ENCODE assay signal across 2 cellular contexts in the genomic region with DNA sequence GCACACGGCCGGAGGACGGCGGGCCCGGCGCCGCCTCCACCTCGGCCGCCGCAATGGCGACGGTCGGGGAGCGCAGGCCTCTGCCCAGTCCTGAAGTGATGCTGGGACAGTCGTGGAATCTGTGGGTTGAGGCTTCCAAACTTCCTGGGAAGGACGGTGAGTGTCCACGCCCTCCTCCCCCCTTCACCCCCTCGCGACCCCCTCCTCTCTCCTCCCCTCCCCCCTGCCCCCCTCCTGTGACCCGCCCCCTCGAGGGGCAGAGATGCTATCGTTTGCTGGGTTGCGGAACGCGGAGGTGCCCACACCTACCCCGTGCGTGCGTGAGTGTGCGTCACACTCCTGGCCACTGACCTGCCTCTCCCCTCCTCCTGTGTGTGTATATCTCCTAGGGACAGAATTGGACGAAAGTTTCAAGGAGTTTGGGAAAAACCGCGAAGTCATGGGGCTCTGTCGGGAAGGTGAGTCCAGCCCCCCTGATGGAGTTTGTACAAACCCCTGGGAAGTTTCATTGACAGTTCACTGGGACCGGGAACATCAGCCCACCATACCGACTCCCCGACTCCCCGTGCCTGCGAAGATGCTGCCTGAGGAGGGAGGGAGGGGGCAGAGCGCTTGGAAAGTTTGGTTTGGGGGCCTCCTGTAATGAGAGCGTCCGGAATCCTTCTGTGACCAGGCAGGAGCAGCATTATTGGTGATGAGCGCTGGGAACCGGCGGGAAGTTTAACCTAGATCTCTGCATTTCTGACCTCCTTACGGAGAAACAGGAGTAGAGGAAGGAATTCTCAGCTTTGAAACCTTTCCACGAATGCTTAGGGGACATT.
TF ChIP-seq lines count a peak whose summit lies in the region.

No MANE protein-coding gene starts in this region.

TF ChIP-seq in WTC11, 78 proteins besides CTCF, POLR2A, EP300 and RAD21:
- TF ChIP-seq SMAD4 (CRISPR knock-in tag; IDR thresholded peaks at IDR 0.05): no peak
- TF ChIP-seq TEAD4 (CRISPR knock-in tag; IDR thresholded peaks at IDR 0.05): no peak
- TF ChIP-seq, protein P1, sequence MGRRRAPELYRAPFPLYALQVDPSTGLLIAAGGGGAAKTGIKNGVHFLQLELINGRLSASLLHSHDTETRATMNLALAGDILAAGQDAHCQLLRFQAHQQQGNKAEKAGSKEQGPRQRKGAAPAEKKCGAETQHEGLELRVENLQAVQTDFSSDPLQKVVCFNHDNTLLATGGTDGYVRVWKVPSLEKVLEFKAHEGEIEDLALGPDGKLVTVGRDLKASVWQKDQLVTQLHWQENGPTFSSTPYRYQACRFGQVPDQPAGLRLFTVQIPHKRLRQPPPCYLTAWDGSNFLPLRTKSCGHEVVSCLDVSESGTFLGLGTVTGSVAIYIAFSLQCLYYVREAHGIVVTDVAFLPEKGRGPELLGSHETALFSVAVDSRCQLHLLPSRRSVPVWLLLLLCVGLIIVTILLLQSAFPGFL (CRISPR knock-in tag; IDR thresholded peaks at IDR 0.05; ENCODE audit: borderline replicate concordance): no peak
- no peak for TF ChIP-seq NR2C2 (CRISPR knock-in tag; IDR thresholded peaks at IDR 0.05)
- no peak for TF ChIP-seq FOXJ3 (CRISPR knock-in tag; IDR thresholded peaks at IDR 0.05; ENCODE audit: borderline replicate concordance)
- no peak for TF ChIP-seq NFATC4 (CRISPR knock-in tag; IDR thresholded peaks at IDR 0.05)
- TF ChIP-seq, protein P2, sequence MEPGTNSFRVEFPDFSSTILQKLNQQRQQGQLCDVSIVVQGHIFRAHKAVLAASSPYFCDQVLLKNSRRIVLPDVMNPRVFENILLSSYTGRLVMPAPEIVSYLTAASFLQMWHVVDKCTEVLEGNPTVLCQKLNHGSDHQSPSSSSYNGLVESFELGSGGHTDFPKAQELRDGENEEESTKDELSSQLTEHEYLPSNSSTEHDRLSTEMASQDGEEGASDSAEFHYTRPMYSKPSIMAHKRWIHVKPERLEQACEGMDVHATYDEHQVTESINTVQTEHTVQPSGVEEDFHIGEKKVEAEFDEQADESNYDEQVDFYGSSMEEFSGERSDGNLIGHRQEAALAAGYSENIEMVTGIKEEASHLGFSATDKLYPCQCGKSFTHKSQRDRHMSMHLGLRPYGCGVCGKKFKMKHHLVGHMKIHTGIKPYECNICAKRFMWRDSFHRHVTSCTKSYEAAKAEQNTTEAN (CRISPR knock-in tag; IDR thresholded peaks at IDR 0.05): no peak
- TF ChIP-seq CREB1 (CRISPR knock-in tag; IDR thresholded peaks at IDR 0.05): no peak
- no peak for TF ChIP-seq JAZF1 (CRISPR knock-in tag; IDR thresholded peaks at IDR 0.05)
- TF ChIP-seq ZNF232 (CRISPR knock-in tag; IDR thresholded peaks at IDR 0.05): no peak
- TF ChIP-seq, protein P3, sequence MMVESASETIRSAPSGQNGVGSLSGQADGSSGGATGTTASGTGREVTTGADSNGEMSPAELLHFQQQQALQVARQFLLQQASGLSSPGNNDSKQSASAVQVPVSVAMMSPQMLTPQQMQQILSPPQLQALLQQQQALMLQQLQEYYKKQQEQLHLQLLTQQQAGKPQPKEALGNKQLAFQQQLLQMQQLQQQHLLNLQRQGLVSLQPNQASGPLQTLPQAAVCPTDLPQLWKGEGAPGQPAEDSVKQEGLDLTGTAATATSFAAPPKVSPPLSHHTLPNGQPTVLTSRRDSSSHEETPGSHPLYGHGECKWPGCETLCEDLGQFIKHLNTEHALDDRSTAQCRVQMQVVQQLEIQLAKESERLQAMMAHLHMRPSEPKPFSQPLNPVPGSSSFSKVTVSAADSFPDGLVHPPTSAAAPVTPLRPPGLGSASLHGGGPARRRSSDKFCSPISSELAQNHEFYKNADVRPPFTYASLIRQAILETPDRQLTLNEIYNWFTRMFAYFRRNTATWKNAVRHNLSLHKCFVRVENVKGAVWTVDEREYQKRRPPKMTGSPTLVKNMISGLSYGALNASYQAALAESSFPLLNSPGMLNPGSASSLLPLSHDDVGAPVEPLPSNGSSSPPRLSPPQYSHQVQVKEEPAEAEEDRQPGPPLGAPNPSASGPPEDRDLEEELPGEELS (CRISPR knock-in tag; IDR thresholded peaks at IDR 0.05): no peak
- TF ChIP-seq, protein P4, sequence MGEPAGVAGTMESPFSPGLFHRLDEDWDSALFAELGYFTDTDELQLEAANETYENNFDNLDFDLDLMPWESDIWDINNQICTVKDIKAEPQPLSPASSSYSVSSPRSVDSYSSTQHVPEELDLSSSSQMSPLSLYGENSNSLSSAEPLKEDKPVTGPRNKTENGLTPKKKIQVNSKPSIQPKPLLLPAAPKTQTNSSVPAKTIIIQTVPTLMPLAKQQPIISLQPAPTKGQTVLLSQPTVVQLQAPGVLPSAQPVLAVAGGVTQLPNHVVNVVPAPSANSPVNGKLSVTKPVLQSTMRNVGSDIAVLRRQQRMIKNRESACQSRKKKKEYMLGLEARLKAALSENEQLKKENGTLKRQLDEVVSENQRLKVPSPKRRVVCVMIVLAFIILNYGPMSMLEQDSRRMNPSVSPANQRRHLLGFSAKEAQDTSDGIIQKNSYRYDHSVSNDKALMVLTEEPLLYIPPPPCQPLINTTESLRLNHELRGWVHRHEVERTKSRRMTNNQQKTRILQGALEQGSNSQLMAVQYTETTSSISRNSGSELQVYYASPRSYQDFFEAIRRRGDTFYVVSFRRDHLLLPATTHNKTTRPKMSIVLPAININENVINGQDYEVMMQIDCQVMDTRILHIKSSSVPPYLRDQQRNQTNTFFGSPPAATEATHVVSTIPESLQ (CRISPR knock-in tag; IDR thresholded peaks at IDR 0.05): no peak
- TF ChIP-seq GTF2I (CRISPR knock-in tag; conservative IDR thresholded peaks at IDR 0.05): no peak

TF ChIP-seq in HepG2, 621 proteins besides CTCF, POLR2A, EP300 and RAD21 (continues in another document):
- no peak for TF ChIP-seq ZNF430 (CRISPR knock-in tag; IDR thresholded peaks at IDR 0.05)
- TF ChIP-seq ZNF564 (CRISPR knock-in tag; IDR thresholded peaks at IDR 0.05): no peak
- TF ChIP-seq, protein P5, sequence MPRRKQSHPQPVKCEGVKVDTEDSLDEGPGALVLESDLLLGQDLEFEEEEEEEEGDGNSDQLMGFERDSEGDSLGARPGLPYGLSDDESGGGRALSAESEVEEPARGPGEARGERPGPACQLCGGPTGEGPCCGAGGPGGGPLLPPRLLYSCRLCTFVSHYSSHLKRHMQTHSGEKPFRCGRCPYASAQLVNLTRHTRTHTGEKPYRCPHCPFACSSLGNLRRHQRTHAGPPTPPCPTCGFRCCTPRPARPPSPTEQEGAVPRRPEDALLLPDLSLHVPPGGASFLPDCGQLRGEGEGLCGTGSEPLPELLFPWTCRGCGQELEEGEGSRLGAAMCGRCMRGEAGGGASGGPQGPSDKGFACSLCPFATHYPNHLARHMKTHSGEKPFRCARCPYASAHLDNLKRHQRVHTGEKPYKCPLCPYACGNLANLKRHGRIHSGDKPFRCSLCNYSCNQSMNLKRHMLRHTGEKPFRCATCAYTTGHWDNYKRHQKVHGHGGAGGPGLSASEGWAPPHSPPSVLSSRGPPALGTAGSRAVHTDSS (CRISPR knock-in tag; conservative IDR thresholded peaks at IDR 0.05): no peak
- TF ChIP-seq FLYWCH1 (CRISPR knock-in tag; IDR thresholded peaks at IDR 0.05): no peak
- no peak for TF ChIP-seq ZNF616 (CRISPR knock-in tag; IDR thresholded peaks at IDR 0.05; ENCODE audit: low read depth)
- TF ChIP-seq ARNT2 (CRISPR knock-in tag; IDR thresholded peaks at IDR 0.05; ENCODE audit: low read depth): 0 out of 2 replicates have a peak, but pooled peaks have one; percentile 28
- TF ChIP-seq KMT2A (CRISPR knock-in tag; IDR thresholded peaks at IDR 0.05): peak; percentile 54; the same call in 1 of the 2 replicates
- 0 out of 2 replicates have a peak, but pooled peaks have one; percentile 15 for TF ChIP-seq SIN3A (IDR thresholded peaks at IDR 0.05; ENCODE audit: borderline replicate concordance, low read depth, low read length)
- 0 out of 2 replicates have a peak, but pooled peaks have one; percentile 21 for TF ChIP-seq SAP130 (CRISPR knock-in tag; IDR thresholded peaks at IDR 0.05; ENCODE audit: low read depth)
- TF ChIP-seq BORCS8-MEF2B (CRISPR knock-in tag; IDR thresholded peaks at IDR 0.05): no peak
- TF ChIP-seq HHEX (CRISPR knock-in tag; IDR thresholded peaks at IDR 0.05): no peak
- no peak for TF ChIP-seq ZNF558 (CRISPR knock-in tag; IDR thresholded peaks at IDR 0.05; ENCODE audit: borderline replicate concordance)
- TF ChIP-seq ZNF567 (CRISPR knock-in tag; IDR thresholded peaks at IDR 0.05; ENCODE audit: borderline replicate concordance): no peak
- TF ChIP-seq AGO1 (IDR thresholded peaks at IDR 0.05; ENCODE audit: low read depth, low read length, poor library complexity, severe bottlenecking): no peak
- peak; percentile 44 for TF ChIP-seq SALL1 (CRISPR knock-in tag; IDR thresholded peaks at IDR 0.05)
- TF ChIP-seq, protein P6, sequence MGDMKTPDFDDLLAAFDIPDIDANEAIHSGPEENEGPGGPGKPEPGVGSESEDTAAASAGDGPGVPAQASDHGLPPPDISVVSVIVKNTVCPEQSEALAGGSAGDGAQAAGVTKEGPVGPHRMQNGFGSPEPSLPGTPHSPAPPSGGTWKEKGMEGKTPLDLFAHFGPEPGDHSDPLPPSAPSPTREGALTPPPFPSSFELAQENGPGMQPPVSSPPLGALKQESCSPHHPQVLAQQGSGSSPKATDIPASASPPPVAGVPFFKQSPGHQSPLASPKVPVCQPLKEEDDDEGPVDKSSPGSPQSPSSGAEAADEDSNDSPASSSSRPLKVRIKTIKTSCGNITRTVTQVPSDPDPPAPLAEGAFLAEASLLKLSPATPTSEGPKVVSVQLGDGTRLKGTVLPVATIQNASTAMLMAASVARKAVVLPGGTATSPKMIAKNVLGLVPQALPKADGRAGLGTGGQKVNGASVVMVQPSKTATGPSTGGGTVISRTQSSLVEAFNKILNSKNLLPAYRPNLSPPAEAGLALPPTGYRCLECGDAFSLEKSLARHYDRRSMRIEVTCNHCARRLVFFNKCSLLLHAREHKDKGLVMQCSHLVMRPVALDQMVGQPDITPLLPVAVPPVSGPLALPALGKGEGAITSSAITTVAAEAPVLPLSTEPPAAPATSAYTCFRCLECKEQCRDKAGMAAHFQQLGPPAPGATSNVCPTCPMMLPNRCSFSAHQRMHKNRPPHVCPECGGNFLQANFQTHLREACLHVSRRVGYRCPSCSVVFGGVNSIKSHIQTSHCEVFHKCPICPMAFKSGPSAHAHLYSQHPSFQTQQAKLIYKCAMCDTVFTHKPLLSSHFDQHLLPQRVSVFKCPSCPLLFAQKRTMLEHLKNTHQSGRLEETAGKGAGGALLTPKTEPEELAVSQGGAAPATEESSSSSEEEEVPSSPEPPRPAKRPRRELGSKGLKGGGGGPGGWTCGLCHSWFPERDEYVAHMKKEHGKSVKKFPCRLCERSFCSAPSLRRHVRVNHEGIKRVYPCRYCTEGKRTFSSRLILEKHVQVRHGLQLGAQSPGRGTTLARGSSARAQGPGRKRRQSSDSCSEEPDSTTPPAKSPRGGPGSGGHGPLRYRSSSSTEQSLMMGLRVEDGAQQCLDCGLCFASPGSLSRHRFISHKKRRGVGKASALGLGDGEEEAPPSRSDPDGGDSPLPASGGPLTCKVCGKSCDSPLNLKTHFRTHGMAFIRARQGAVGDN (CRISPR knock-in tag; IDR thresholded peaks at IDR 0.05): peak; percentile 8; the same call in 1 of the 2 replicates
- TF ChIP-seq RXRB (CRISPR knock-in tag; IDR thresholded peaks at IDR 0.05; ENCODE audit: borderline replicate concordance): no peak
- no peak for TF ChIP-seq ZFP41 (CRISPR knock-in tag; IDR thresholded peaks at IDR 0.05; ENCODE audit: borderline replicate concordance)
- TF ChIP-seq, protein P7, sequence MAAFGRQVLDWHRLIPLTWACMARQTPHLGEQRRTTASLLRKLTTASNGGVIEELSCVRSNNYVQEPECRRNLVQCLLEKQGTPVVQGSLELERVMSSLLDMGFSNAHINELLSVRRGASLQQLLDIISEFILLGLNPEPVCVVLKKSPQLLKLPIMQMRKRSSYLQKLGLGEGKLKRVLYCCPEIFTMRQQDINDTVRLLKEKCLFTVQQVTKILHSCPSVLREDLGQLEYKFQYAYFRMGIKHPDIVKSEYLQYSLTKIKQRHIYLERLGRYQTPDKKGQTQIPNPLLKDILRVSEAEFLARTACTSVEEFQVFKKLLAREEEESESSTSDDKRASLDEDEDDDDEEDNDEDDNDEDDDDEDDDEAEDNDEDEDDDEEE (CRISPR knock-in tag; IDR thresholded peaks at IDR 0.05): no peak
- TF ChIP-seq ATM (IDR thresholded peaks at IDR 0.05; ENCODE audit: borderline replicate concordance): no peak
- no peak for TF ChIP-seq WIZ (CRISPR knock-in tag; IDR thresholded peaks at IDR 0.05)
- peak; percentile 49 for TF ChIP-seq FOSL2 (CRISPR knock-in tag; IDR thresholded peaks at IDR 0.05)
- TF ChIP-seq, protein P8, sequence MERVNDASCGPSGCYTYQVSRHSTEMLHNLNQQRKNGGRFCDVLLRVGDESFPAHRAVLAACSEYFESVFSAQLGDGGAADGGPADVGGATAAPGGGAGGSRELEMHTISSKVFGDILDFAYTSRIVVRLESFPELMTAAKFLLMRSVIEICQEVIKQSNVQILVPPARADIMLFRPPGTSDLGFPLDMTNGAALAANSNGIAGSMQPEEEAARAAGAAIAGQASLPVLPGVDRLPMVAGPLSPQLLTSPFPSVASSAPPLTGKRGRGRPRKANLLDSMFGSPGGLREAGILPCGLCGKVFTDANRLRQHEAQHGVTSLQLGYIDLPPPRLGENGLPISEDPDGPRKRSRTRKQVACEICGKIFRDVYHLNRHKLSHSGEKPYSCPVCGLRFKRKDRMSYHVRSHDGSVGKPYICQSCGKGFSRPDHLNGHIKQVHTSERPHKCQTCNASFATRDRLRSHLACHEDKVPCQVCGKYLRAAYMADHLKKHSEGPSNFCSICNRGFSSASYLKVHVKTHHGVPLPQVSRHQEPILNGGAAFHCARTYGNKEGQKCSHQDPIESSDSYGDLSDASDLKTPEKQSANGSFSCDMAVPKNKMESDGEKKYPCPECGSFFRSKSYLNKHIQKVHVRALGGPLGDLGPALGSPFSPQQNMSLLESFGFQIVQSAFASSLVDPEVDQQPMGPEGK (CRISPR knock-in tag; IDR thresholded peaks at IDR 0.05): peak; percentile 34; the same call in 1 of the 2 replicates
